In genomic region chr5:174751154-174751990, GRCh38 we compare ENCODE assay signal across 9 cellular contexts. TPM values are rescaled to one million over a fixed set of nuclear protein-coding genes. Genes with fewer than 3 reads are reported as not detected.
DNase-seq lines count a peak whose midpoint lies in the region; ATAC-seq and TF ChIP-seq lines count a peak whose summit lies in the region.
"Had no signal": no experiment of that assay in that cellular context is flagged by ENCODE, and none has a peak within 500 bp of the region (broad histone marks: within the 10 kb centered on the region; RNA-seq: fewer than 3 reads in every experiment).

No MANE protein-coding gene starts in this region.

- dilution Hi-C loops in mammary epithelial cell (cut with HindIII; ENCODE audit: low sequenced_read_pairs), result no loop called here

- H3K27ac ChIP-seq in mammary epithelial cell (ENCODE audit: insufficient read depth, low read depth, low read length) (no peak overlapping the region), lower lobe of right lung (no peak overlapping the region), vagina (no peak overlapping the region)

- peak overlapping the region; percentile 89 for H3K4me2 ChIP-seq in mammary epithelial cell (ENCODE audit: insufficient read depth, low read depth, low read length)

- H3K4me3 ChIP-seq in mammary epithelial cell (replicated peaks in 1 of 3; ENCODE audit: insufficient read depth in 1 of 3, low read depth in 2 of 3, low read length in 3 of 3), result peak overlapping the region; percentile 38 to 43 (median 39)
- peak overlapping the region; percentile 36 for H3K4me3 ChIP-seq in lower lobe of right lung
- H3K4me3 ChIP-seq in vagina, result peak overlapping the region; percentile 43 to 46

- no peaks in the 10 kb centered on the region for H3K9me3 ChIP-seq in mammary epithelial cell (replicated peaks; ENCODE audit: insufficient read depth, low read length)
- no peaks in the 10 kb centered on the region for H3K9me3 ChIP-seq in lower lobe of right lung
- H3K9me3 ChIP-seq in vagina, result no peaks in the 10 kb centered on the region

- H3K36me3 ChIP-seq in mammary epithelial cell (ENCODE audit: insufficient read depth, low read length) (no peaks in the 10 kb centered on the region), lower lobe of right lung (no peaks in the 10 kb centered on the region), vagina (no peaks in the 10 kb centered on the region)

- no peaks in the 10 kb centered on the region for H3K4me1 ChIP-seq in mammary epithelial cell (ENCODE audit: insufficient read depth, low read length)
- peaks cover 3% of the 10 kb centered on the region for H3K4me1 ChIP-seq in lower lobe of right lung
- peaks cover 5% of the 10 kb centered on the region for H3K4me1 ChIP-seq in vagina

- CTCF ChIA-PET in mammary epithelial cell (lab: Charles Lee; ENCODE audit: low non-redundant PET), result interaction anchor here (0.6 kb wide), 3 partner anchors 332 to 1135 kb away, joined by 3 to 10 read pairs (median 7); no protein-coding TSS in a partner anchor

- H2AFZ ChIP-seq in mammary epithelial cell (ENCODE audit: low read depth, low read length), result peak overlapping the region; percentile 72

- WGBS in mammary epithelial cell (ENCODE audit: low coverage, missing lambda C conversion rate), result 13% methylated on average over 8 of the region's 89 CpGs

- no peak for TF ChIP-seq CTCF in mammary epithelial cell (conservative IDR thresholded peaks at IDR 0.05 in 1 of 2, IDR thresholded peaks at IDR 0.05 in 1 of 2; ENCODE audit: extremely low read depth in 1 of 2, insufficient read depth in 1 of 2, low read depth in 1 of 2, low read length in 2 of 2)
- TF ChIP-seq CTCF in lower lobe of right lung (IDR thresholded peaks at IDR 0.05), result no peak
- no peak for TF ChIP-seq CTCF in vagina (IDR thresholded peaks at IDR 0.05)

- no peak overlapping the region for H3K9ac ChIP-seq in mammary epithelial cell (ENCODE audit: insufficient read depth, low read length)

- DNase-seq in stimulated activated CD4-positive, alpha-beta T cell treated with anti-CD3 and anti-CD28 coated beads, Interleukin-15, amount 100 ng/mL, for 24 hours, result peak; percentile 15
- no peak for DNase-seq in stimulated activated CD4-positive, alpha-beta T cell treated with anti-CD3 and anti-CD28 coated beads, Interleukin-4, amount 100 ng/mL, for 24 hours
- DNase-seq in mammary epithelial cell, result peak; percentile 14
- DNase-seq in lower lobe of right lung, result no peak
- DNase-seq in vagina (ENCODE audit: extremely low spot score in 2 of 2), result no peak
- DNase-seq: MV-4-11 had no signal

- peaks cover 13% of the 10 kb centered on the region for H3K27me3 ChIP-seq in mammary epithelial cell (ENCODE audit: insufficient read depth, low read length)
- peaks cover 59% of the 10 kb centered on the region for H3K27me3 ChIP-seq in lower lobe of right lung (ENCODE audit: low read depth)
- H3K27me3 ChIP-seq in vagina, result no peaks in the 10 kb centered on the region

- no peak for ATAC-seq in lower lobe of right lung
- ATAC-seq in GM21367 (IDR thresholded peaks at IDR 0.05; ENCODE audit: unreplicated experiment), result no peak
- no peak for ATAC-seq in GM18909 (IDR thresholded peaks at IDR 0.05; ENCODE audit: poor library complexity, unreplicated experiment)
- ATAC-seq in HG03135 (IDR thresholded peaks at IDR 0.05; ENCODE audit: unreplicated experiment), result no peak

- in situ Hi-C loops in mammary epithelial cell (cut with MboI; ENCODE audit: low sequenced_read_pairs in 2 of 2), result no loop called here

- intact Hi-C loops in mammary epithelial cell (cut with micrococcal nuclease) (no loop called here), lower lobe of right lung (cut with DNase I) (no loop called here), vagina (cut with DNase I) (no loop called here)

- no peaks in the 10 kb centered on the region for H3K79me2 ChIP-seq in mammary epithelial cell (ENCODE audit: insufficient read depth, low read length)

- BruUV-seq in mammary epithelial cell (replicated peaks; lab: Mats Ljungman, UMichigan), result no TSS peak

- no peaks in the 10 kb centered on the region for H4K20me1 ChIP-seq in mammary epithelial cell (ENCODE audit: insufficient read depth, low read length)

- TF ChIP-seq POLR2A in vagina (IDR thresholded peaks at IDR 0.05), result no peak

RNA-seq across cellular contexts. Expression of gene MSX2, which starts 27.0 kb away (rescaled TPM):
- total RNA-seq in mammary epithelial cell (1 to 10 TPM; 2.0 to 3.3 TPM), lower lobe of right lung (0.27 TPM), vagina (1.2 TPM)
- 3.9 TPM for polyA plus RNA-seq in mammary epithelial cell
- 0.36 TPM for polyA minus RNA-seq in mammary epithelial cell

Comparison
In these comparisons a context has a peak if more than half of its experiments do, and no peak if none do; other contexts are left out.
1. DNase-seq: peak in stimulated activated CD4-positive, alpha-beta T cell treated with anti-CD3 and anti-CD28 coated beads, Interleukin-15, amount 100 ng/mL, for 24 hours (single experiment) and mammary epithelial cell (single experiment); none in stimulated activated CD4-positive, alpha-beta T cell treated with anti-CD3 and anti-CD28 coated beads, Interleukin-4, amount 100 ng/mL, for 24 hours (single experiment), lower lobe of right lung (single experiment) and vagina (0 of 2).
2. Peak in every context shown above with its lines, with median percentiles within 50 percentile points of each other: H3K4me3 ChIP-seq.